ENCODE assay signal across 1 cellular context in the genomic region with DNA sequence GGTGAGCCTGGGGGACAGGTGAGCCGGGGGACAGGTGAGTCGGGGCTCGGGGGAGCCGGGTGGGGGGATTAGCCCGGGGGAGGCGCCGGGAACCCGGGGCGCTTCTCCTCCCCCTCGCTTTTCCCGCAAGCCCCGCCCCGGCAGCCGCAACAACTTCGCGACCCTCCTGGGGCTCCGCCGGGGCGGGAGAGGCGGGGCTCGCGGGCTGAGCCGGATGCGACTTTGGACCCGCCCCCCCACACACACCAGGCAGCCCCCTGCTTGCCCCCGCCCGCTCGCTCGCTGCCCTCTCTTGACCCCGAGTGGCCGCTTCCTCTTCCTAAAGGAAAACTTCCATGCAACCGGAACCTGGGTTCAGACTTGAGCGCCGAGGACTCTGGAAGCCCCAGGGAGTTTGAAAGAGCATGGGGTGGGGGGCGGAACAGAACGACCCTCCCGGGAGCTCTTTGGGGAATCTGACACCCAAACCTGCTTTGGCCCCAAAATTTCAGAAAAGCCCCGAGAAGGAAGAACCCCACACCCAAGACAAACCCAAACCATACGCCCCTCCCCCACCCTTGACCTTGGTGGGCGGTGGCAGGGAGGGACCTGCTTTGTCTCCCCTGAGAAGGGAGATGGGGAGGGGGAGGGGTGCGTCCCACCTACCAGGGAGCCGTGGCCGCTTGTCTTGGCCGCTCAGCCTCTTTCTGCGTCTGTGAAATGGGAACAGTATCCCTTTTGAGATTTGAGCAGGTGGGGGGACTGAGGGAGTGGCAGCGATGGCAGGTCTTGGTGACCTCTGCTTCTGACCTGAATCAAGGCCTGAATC.
TF ChIP-seq lines count a peak whose summit lies in the region.

No MANE protein-coding gene starts in this region.

TF ChIP-seq in HepG2, 621 proteins besides CTCF, POLR2A, EP300 and RAD21 (continued from another document and continues in another):
- TF ChIP-seq, protein P1, sequence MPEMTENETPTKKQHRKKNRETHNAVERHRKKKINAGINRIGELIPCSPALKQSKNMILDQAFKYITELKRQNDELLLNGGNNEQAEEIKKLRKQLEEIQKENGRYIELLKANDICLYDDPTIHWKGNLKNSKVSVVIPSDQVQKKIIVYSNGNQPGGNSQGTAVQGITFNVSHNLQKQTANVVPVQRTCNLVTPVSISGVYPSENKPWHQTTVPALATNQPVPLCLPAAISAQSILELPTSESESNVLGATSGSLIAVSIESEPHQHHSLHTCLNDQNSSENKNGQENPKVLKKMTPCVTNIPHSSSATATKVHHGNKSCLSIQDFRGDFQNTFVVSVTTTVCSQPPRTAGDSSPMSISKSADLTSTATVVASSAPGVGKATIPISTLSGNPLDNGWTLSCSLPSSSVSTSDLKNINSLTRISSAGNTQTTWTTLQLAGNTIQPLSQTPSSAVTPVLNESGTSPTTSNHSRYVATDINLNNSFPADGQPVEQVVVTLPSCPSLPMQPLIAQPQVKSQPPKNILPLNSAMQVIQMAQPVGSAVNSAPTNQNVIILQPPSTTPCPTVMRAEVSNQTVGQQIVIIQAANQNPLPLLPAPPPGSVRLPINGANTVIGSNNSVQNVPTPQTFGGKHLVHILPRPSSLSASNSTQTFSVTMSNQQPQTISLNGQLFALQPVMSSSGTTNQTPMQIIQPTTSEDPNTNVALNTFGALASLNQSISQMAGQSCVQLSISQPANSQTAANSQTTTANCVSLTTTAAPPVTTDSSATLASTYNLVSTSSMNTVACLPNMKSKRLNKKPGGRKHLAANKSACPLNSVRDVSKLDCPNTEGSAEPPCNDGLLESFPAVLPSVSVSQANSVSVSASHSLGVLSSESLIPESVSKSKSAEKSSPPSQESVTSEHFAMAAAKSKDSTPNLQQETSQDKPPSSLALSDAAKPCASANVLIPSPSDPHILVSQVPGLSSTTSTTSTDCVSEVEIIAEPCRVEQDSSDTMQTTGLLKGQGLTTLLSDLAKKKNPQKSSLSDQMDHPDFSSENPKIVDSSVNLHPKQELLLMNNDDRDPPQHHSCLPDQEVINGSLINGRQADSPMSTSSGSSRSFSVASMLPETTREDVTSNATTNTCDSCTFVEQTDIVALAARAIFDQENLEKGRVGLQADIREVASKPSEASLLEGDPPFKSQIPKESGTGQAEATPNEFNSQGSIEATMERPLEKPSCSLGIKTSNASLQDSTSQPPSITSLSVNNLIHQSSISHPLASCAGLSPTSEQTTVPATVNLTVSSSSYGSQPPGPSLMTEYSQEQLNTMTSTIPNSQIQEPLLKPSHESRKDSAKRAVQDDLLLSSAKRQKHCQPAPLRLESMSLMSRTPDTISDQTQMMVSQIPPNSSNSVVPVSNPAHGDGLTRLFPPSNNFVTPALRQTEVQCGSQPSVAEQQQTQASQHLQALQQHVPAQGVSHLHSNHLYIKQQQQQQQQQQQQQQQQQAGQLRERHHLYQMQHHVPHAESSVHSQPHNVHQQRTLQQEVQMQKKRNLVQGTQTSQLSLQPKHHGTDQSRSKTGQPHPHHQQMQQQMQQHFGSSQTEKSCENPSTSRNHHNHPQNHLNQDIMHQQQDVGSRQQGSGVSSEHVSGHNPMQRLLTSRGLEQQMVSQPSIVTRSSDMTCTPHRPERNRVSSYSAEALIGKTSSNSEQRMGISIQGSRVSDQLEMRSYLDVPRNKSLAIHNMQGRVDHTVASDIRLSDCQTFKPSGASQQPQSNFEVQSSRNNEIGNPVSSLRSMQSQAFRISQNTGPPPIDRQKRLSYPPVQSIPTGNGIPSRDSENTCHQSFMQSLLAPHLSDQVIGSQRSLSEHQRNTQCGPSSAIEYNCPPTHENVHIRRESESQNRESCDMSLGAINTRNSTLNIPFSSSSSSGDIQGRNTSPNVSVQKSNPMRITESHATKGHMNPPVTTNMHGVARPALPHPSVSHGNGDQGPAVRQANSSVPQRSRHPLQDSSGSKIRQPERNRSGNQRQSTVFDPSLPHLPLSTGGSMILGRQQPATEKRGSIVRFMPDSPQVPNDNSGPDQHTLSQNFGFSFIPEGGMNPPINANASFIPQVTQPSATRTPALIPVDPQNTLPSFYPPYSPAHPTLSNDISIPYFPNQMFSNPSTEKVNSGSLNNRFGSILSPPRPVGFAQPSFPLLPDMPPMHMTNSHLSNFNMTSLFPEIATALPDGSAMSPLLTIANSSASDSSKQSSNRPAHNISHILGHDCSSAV (CRISPR knock-in tag; IDR thresholded peaks at IDR 0.05; ENCODE audit: borderline replicate concordance) = no peak
- TF ChIP-seq ATF6 (CRISPR knock-in tag; conservative IDR thresholded peaks at IDR 0.05) (no peak), ZNF687 (CRISPR knock-in tag; IDR thresholded peaks at IDR 0.05) (peak; percentile 49), NFATC3 (CRISPR knock-in tag; IDR thresholded peaks at IDR 0.05) (no peak), SKI (IDR thresholded peaks at IDR 0.05; ENCODE audit: partially characterized antibody) (peak; percentile 39), CBX5 (CRISPR knock-in tag; IDR thresholded peaks at IDR 0.05; ENCODE audit: borderline replicate concordance) (no peak), KDM2A (CRISPR knock-in tag; IDR thresholded peaks at IDR 0.05; ENCODE audit: borderline replicate concordance, low read depth) (peak; percentile 43; the same call in 1 of the 2 replicates), SOX5 (CRISPR knock-in tag; IDR thresholded peaks at IDR 0.05; ENCODE audit: borderline replicate concordance) (peak; percentile 10; the same call in 1 of the 2 replicates), SOX13 (IDR thresholded peaks at IDR 0.05) (peak; percentile 18; the same call in 1 of the 2 replicates), SOX13 (CRISPR knock-in tag; conservative IDR thresholded peaks at IDR 0.05 in 1 of 2, IDR thresholded peaks at IDR 0.05 in 1 of 2) (peak; percentile 58 to 85; a peak in 2 of 4 replicates), DRAP1 (CRISPR knock-in tag; IDR thresholded peaks at IDR 0.05) (0 out of 2 replicates have a peak, but pooled peaks have one; percentile 22), ZNF674 (CRISPR knock-in tag; IDR thresholded peaks at IDR 0.05; ENCODE audit: low read depth) (no peak), ZNF766 (CRISPR knock-in tag; IDR thresholded peaks at IDR 0.05; ENCODE audit: borderline replicate concordance) (0 out of 2 replicates have a peak, but pooled peaks have one; percentile 26), YEATS4 (CRISPR knock-in tag; IDR thresholded peaks at IDR 0.05; ENCODE audit: borderline replicate concordance) (0 out of 2 replicates have a peak, but pooled peaks have one; percentile 15), NCOR1 (IDR thresholded peaks at IDR 0.05; ENCODE audit: borderline replicate concordance, low read length) (peak; percentile 90), ZNF354B (CRISPR knock-in tag; IDR thresholded peaks at IDR 0.05) (no peak), ZSCAN25 (CRISPR knock-in tag; IDR thresholded peaks at IDR 0.05) (peak; percentile 22; the same call in 1 of the 2 replicates), ZGPAT (CRISPR knock-in tag; IDR thresholded peaks at IDR 0.05) (peak; percentile 72), ONECUT2 (CRISPR knock-in tag; IDR thresholded peaks at IDR 0.05) (no peak), MAFF (IDR thresholded peaks at IDR 0.05; ENCODE audit: low read depth, low read length) (no peak), ELF3 (CRISPR knock-in tag; IDR thresholded peaks at IDR 0.05) (peak; percentile 77; the same call in 1 of the 2 replicates), PCBP1 (IDR thresholded peaks at IDR 0.05; ENCODE audit: borderline replicate concordance, low read depth, low read length) (0 out of 2 replicates have a peak, but pooled peaks have one; percentile 86), FOSL2 (CRISPR knock-in tag; IDR thresholded peaks at IDR 0.05) (peak; percentile 46; the same call in 1 of the 2 replicates), FOXO1 (CRISPR knock-in tag; IDR thresholded peaks at IDR 0.05) (peak; percentile 57; the same call in 1 of the 2 replicates), ZNF282 (IDR thresholded peaks at IDR 0.05; ENCODE audit: partially characterized antibody) (no peak), MED1 (CRISPR knock-in tag; IDR thresholded peaks at IDR 0.05) (peak; percentile 83), ATF7-NPFF (CRISPR knock-in tag; IDR thresholded peaks at IDR 0.05; ENCODE audit: low read depth) (no peak)
- TF ChIP-seq, protein P2, sequence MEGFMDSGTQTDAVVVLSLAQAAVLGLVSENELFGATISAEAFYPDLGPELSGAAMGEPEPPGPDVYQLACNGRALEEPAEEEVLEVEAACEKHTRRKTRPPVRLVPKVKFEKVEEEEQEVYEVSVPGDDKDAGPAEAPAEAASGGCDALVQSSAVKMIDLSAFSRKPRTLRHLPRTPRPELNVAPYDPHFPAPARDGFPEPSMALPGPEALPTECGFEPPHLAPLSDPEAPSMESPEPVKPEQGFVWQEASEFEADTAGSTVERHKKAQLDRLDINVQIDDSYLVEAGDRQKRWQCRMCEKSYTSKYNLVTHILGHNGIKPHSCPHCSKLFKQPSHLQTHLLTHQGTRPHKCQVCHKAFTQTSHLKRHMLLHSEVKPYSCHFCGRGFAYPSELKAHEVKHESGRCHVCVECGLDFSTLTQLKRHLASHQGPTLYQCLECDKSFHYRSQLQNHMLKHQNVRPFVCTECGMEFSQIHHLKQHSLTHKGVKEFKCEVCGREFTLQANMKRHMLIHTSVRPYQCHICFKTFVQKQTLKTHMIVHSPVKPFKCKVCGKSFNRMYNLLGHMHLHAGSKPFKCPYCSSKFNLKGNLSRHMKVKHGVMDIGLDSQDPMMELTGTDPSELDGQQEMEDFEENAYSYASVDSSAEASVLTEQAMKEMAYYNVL (CRISPR knock-in tag; IDR thresholded peaks at IDR 0.05; ENCODE audit: borderline replicate concordance) = no peak
- TF ChIP-seq, protein P3, sequence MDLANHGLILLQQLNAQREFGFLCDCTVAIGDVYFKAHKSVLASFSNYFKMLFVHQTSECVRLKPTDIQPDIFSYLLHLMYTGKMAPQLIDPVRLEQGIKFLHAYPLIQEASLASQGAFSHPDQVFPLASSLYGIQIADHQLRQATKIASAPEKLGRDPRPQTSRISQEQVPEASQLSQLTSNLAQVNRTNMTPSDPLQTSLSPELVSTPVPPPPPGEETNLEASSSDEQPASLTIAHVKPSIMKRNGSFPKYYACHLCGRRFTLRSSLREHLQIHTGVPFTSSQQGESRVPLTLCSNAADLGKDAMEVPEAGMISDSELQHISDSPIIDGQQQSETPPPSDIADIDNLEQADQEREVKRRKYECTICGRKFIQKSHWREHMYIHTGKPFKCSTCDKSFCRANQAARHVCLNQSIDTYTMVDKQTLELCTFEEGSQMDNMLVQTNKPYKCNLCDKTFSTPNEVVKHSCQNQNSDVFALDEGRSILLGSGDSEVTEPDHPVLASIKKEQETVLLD (CRISPR knock-in tag; IDR thresholded peaks at IDR 0.05; ENCODE audit: low read depth) = peak; percentile 51; the same call in 1 of the 2 replicates
